Comparison of ENCODE assay signal across 19 cellular contexts in genomic region chr6:3442444-3443220, GRCh38. TPM values are rescaled to one million over a fixed set of nuclear protein-coding genes. Genes with fewer than 3 reads are reported as not detected.
A peak's percentile ranks its signal among the peaks of the same experiment; 100 is the strongest.
DNase-seq lines count a peak whose midpoint lies in the region; ATAC-seq and TF ChIP-seq lines count a peak whose summit lies in the region.
"Had no signal": no experiment of that assay in that cellular context is flagged by ENCODE, and none has a peak within 500 bp of the region (broad histone marks: within the 10 kb centered on the region; RNA-seq: fewer than 3 reads in every experiment).

No MANE protein-coding gene starts in this region.

- H3K4me3 ChIP-seq in endodermal cell (ENCODE audit: low read length) (no peak overlapping the region), Peyer's patch (no peak overlapping the region)
- H3K4me3 ChIP-seq: body of pancreas had no signal

- no peak for TF ChIP-seq CTCF in endodermal cell (conservative IDR thresholded peaks at IDR 0.05)
- TF ChIP-seq CTCF in Peyer's patch (IDR thresholded peaks at IDR 0.05), result no peak

- 81 to 95% methylated on average over 6 to 8 of the region's 8 CpGs for WGBS in endodermal cell (ENCODE audit: insufficient coverage in 1 of 2, insufficient read length in 1 of 2), 2 experiments

- peak overlapping the region; percentile 78 for H3K27ac Mint-ChIP-seq in endodermal cell
- no peak overlapping the region for H3K27ac Mint-ChIP-seq in immature natural killer cell
- H3K27ac Mint-ChIP-seq: CD14-positive monocyte; natural killer cell treated with Interleukin-12 subunit alpha and Interleukin-12 subunit beta and Interleukin-15 and Interleukin-18, amount 100 ng/mL, for 72 hours; T-helper 1 cell treated with Interleukin-12 subunit alpha and Interleukin-12 subunit beta and Interleukin-4 antibody, amounts not matched to agents 30 μg/mL and 1 μg/mL, for 36 hours had no signal

- no peak overlapping the region for H3K9ac ChIP-seq in endodermal cell (ENCODE audit: extremely low read depth, low read length, poor library complexity, severe bottlenecking)

- H3K4me3 Mint-ChIP-seq in endodermal cell, result no peak overlapping the region
- no peak overlapping the region for H3K4me3 Mint-ChIP-seq in immature natural killer cell
- H3K4me3 Mint-ChIP-seq: natural killer cell treated with Interleukin-12 subunit alpha and Interleukin-12 subunit beta and Interleukin-15 and Interleukin-18, amount 100 ng/mL, for 72 hours; T-helper 1 cell treated with Interleukin-12 subunit alpha and Interleukin-12 subunit beta and Interleukin-4 antibody, amounts not matched to agents 30 μg/mL and 1 μg/mL, for 36 hours had no signal

- H3K4me1 ChIP-seq in endodermal cell (ENCODE audit: control insufficient read depth, insufficient read depth, low read length) (peaks cover 21% of the 10 kb centered on the region), Peyer's patch (peaks cover 0 to 19% (median 0%) of the 10 kb centered on the region in 4 donors)

- H3K36me3 Mint-ChIP-seq in endodermal cell (ENCODE audit: low read depth) (peaks cover 3% of the 10 kb centered on the region), immature natural killer cell (no peaks in the 10 kb centered on the region)
- H3K36me3 Mint-ChIP-seq: CD14-positive monocyte; natural killer cell treated with Interleukin-12 subunit alpha and Interleukin-12 subunit beta and Interleukin-15 and Interleukin-18, amount 100 ng/mL, for 72 hours had no signal

- H3K4me1 Mint-ChIP-seq in endodermal cell, result peaks cover 52% of the 10 kb centered on the region
- H3K4me1 Mint-ChIP-seq in immature natural killer cell, result no peaks in the 10 kb centered on the region
- H3K4me1 Mint-ChIP-seq: CD14-positive monocyte had no signal

- H3K27me3 ChIP-seq in endodermal cell (ENCODE audit: control insufficient read depth, insufficient read depth, low read length, poor library complexity, severe bottlenecking) (no peaks in the 10 kb centered on the region), Peyer's patch (no peaks in the 10 kb centered on the region)
- H3K27me3 ChIP-seq: body of pancreas had no signal

- no peak overlapping the region for H3K27ac ChIP-seq in endodermal cell (ENCODE audit: low read depth, low read length)
- H3K27ac ChIP-seq in Peyer's patch, result no peak overlapping the region
- H3K27ac ChIP-seq: body of pancreas had no signal

- H3K36me3 ChIP-seq in endodermal cell (ENCODE audit: control insufficient read depth, insufficient read depth, low read length), result no peaks in the 10 kb centered on the region
- H3K36me3 ChIP-seq in Peyer's patch, result peaks cover 0 to 4% (median 0%) of the 10 kb centered on the region in 3 donors

- no peak for ATAC-seq in GM18907 (IDR thresholded peaks at IDR 0.05; ENCODE audit: unreplicated experiment)
- ATAC-seq: body of pancreas; left ventricle myocardium superior; natural killer cell treated with Interleukin-12 subunit alpha and Interleukin-12 subunit beta and Interleukin-15 and Interleukin-18, amount 100 ng/mL, for 72 hours; right cardiac atrium had no signal

- H3K9me3 ChIP-seq in endodermal cell (ENCODE audit: control insufficient read depth, low read length) (no peaks in the 10 kb centered on the region), Peyer's patch (no peaks in the 10 kb centered on the region)
- H3K9me3 ChIP-seq: body of pancreas had no signal

- no peaks in the 10 kb centered on the region for H3K27me3 Mint-ChIP-seq in endodermal cell (ENCODE audit: insufficient read depth)
- peaks cover 0 to 6% (median 1%) of the 10 kb centered on the region in 3 donors for H3K27me3 Mint-ChIP-seq in immature natural killer cell (ENCODE audit: low read depth in 3 of 3)

- TF ChIP-seq POLR2A in Peyer's patch (IDR thresholded peaks at IDR 0.05), result no peak

- H3K9me3 Mint-ChIP-seq in endodermal cell, result no peaks in the 10 kb centered on the region
- H3K9me3 Mint-ChIP-seq in immature natural killer cell, result no peaks in the 10 kb centered on the region
- H3K9me3 Mint-ChIP-seq: natural killer cell treated with Interleukin-12 subunit alpha and Interleukin-12 subunit beta and Interleukin-15 and Interleukin-18, amount 100 ng/mL, for 72 hours; T-helper 1 cell treated with Interleukin-12 subunit alpha and Interleukin-12 subunit beta and Interleukin-4 antibody, amounts not matched to agents 30 μg/mL and 1 μg/mL, for 36 hours had no signal

- DNase-seq in ELR (ENCODE audit: low read depth), result peak; percentile 63
- DNase-seq in OCI-M1 (lab: John Stamatoyannopoulos, UW), result peak; percentile 85
- DNase-seq in endodermal cell, result peak; percentile 47
- DNase-seq in myocyte (ENCODE audit: low read depth), result peak; percentile 72
- DNase-seq in immature natural killer cell, result no peak
- DNase-seq in Peyer's patch, result no peak
- no peak for DNase-seq in NCI-H2081 treated with DMSO at 0.1 percent for 48 hours (lab: John Stamatoyannopoulos, UW)
- DNase-seq: body of pancreas; effector memory CD4-positive, alpha-beta T cell; glutamatergic neuron; HCEC 1CT; left ventricle myocardium superior; NCI-H446; right cardiac atrium; stimulated activated naive CD4-positive, alpha-beta T cell treated with Interleukin-2 at 50 U/mL for 16 hours had no signal

RNA-seq across cellular contexts. Expression of gene SLC22A23, which starts 14.2 kb away (rescaled TPM):
- total RNA-seq in endodermal cell (10 to 100 TPM; 11.1 to 13.3 TPM), myocyte (1.9 and 4.0 TPM in 2 replicates), Peyer's patch (100 to 1,000 TPM in 2 of 4 donors, 10 to 100 TPM in 2; 22.3 to 145 (median 91.6) TPM)
- 21.0 TPM for polyA plus RNA-seq in endodermal cell (2013, experiment 1 of 2)
- polyA plus RNA-seq in endodermal cell (2013, experiment 2 of 2), result 18.4 TPM
- polyA plus RNA-seq in myocyte (2012), result 6.0 TPM
- polyA plus RNA-seq in immature natural killer cell, result under 1 TPM in 2 of 3 donors, not detected in 1; 0.14 to 0.21 TPM
- polyA plus RNA-seq: CD14-positive monocyte had no signal

Comparison
In these comparisons a context has a peak if more than half of its experiments do, and no peak if none do; other contexts are left out.
1. DNase-seq: peak in ELR (single experiment), OCI-M1 (single experiment), endodermal cell (single experiment) and myocyte (single experiment); none in immature natural killer cell (0 of 3), Peyer's patch (0 of 3) and NCI-H2081 treated with DMSO at 0.1 percent for 48 hours (single experiment).